In genomic region chr20:31260326-31260932, GRCh38 we compare ENCODE assay signal across 8 cellular contexts. TPM values are rescaled to one million over a fixed set of nuclear protein-coding genes. Genes with fewer than 3 reads are reported as not detected.
DNase-seq lines count a peak whose midpoint lies in the region; ATAC-seq and TF ChIP-seq lines count a peak whose summit lies in the region.

No MANE protein-coding gene starts in this region.

- DNase-seq in DND-41 (peak; percentile 47), HT-29 (ENCODE audit: low spot score) (peak; percentile 86), PC-9 (peak in 1 of 2 experiments; percentile 9), glomerular visceral epithelial cell (ENCODE audit: extremely low spot score) (peak; percentile 7)
- DNase-seq in activated effector memory CD4-positive, alpha-beta T cell treated with anti-CD3 and anti-CD28 coated beads, Interleukin-2, amount 50 U/mL, for 16 hours: no peak
- DNase-seq in activated CD4-positive, alpha-beta T cell treated with anti-CD3 and anti-CD28 coated beads, Interleukin-2, amount 50 U/mL, for 48 hours: no peak

- no peaks in the 10 kb centered on the region for H4K20me1 ChIP-seq in DND-41 (ENCODE audit: insufficient read depth, low read length)
- no peaks in the 10 kb centered on the region for H4K20me1 ChIP-seq in PC-9 (ENCODE audit: insufficient read depth)

- H3K4me3 ChIP-seq in DND-41 (ENCODE audit: low read depth in 1 of 2, low read length in 2 of 2) (no peak overlapping the region), PC-9 (no peak overlapping the region)

- H3K27me3 ChIP-seq in DND-41 (ENCODE audit: insufficient read depth, low read length, poor library complexity) (no peaks in the 10 kb centered on the region), PC-9 (ENCODE audit: insufficient read depth, low read depth) (no peaks in the 10 kb centered on the region)

- H3K4me1 ChIP-seq in DND-41 (ENCODE audit: insufficient read depth, low read length) (no peaks in the 10 kb centered on the region), PC-9 (replicated peaks; ENCODE audit: insufficient read depth) (no peaks in the 10 kb centered on the region)

- H2AFZ ChIP-seq in DND-41 (ENCODE audit: low read depth, low read length): no peak overlapping the region
- H2AFZ ChIP-seq in PC-9: no peak overlapping the region

- no peaks in the 10 kb centered on the region for H3K79me2 ChIP-seq in DND-41 (ENCODE audit: insufficient read depth, low read length)
- no peaks in the 10 kb centered on the region for H3K79me2 ChIP-seq in PC-9 (ENCODE audit: low read depth)

- POLR2A ChIA-PET in PC-9 (lab: Charles Lee; ENCODE audit: unreplicated experiment): no interaction called here

- peak; percentile 90 for TF ChIP-seq CTCF in DND-41 (IDR thresholded peaks at IDR 0.05; ENCODE audit: borderline replicate concordance, extremely low read depth, low read length, poor library complexity, severe bottlenecking)
- TF ChIP-seq CTCF in PC-9 (conservative IDR thresholded peaks at IDR 0.05): peak; percentile 73

- no TSS peak for BruUV-seq in PC-9 (replicated peaks; lab: Mats Ljungman, UMichigan)

- H3K4me2 ChIP-seq in DND-41 (ENCODE audit: insufficient read depth, low read length): no peak overlapping the region
- no peak overlapping the region for H3K4me2 ChIP-seq in PC-9

- no peak overlapping the region for H3K27ac ChIP-seq in DND-41 (ENCODE audit: low read length)
- no peak overlapping the region for H3K27ac ChIP-seq in PC-9

- CTCF ChIA-PET in PC-9 (lab: Charles Lee): no interaction called here

- no peaks in the 10 kb centered on the region for H3K9me2 ChIP-seq in PC-9 (ENCODE audit: insufficient read depth)

- H3K9ac ChIP-seq in DND-41 (ENCODE audit: low read depth, low read length): no peak overlapping the region

- ATAC-seq in DND-41 (ENCODE audit: insufficient read depth, low read depth): peak; percentile 76
- ATAC-seq in GM18511 (IDR thresholded peaks at IDR 0.05; ENCODE audit: unreplicated experiment): no peak
- no peak for ATAC-seq in GM18873 (IDR thresholded peaks at IDR 0.05; ENCODE audit: low FRiP score, unreplicated experiment)

- intact Hi-C loops in PC-9 (cut with micrococcal nuclease; ENCODE audit: unreplicated experiment): loop anchor here (5.0 kb wide), 2 partner anchors 1728 to 1818 kb away; no protein-coding TSS in a partner anchor

- H3F3A ChIP-seq in PC-9 (ENCODE audit: insufficient read depth, low read depth): no peaks in the 10 kb centered on the region

- H3K36me3 ChIP-seq in DND-41 (ENCODE audit: insufficient read depth, low read length) (no peaks in the 10 kb centered on the region), PC-9 (ENCODE audit: low read depth) (no peaks in the 10 kb centered on the region)

- H3K9me3 ChIP-seq in DND-41 (ENCODE audit: insufficient read depth, low read length, severe bottlenecking) (no peaks in the 10 kb centered on the region), PC-9 (ENCODE audit: insufficient read depth, low read depth) (no peaks in the 10 kb centered on the region)

RNA-seq across cellular contexts. Expression of gene DEFB115, which starts 3.0 kb away (rescaled TPM):
- total RNA-seq in HT-29 (2014; rRNA removed; shearing (Covaris generic)): not detected in 2 replicates
- total RNA-seq in PC-9 (2021): not detected in 2 replicates

RNA-seq across cellular contexts. Expression of gene DEFB116, which starts 48.0 kb away (rescaled TPM):
- not detected in 2 replicates for total RNA-seq in HT-29 (2014; rRNA removed; shearing (Covaris generic))
- not detected in 2 replicates for total RNA-seq in PC-9 (2021)

Comparison
In these comparisons a context has a peak if more than half of its experiments do, and no peak if none do; other contexts are left out.
1. DNase-seq: peak in DND-41 (single experiment), HT-29 (single experiment) and glomerular visceral epithelial cell (single experiment); none in activated effector memory CD4-positive, alpha-beta T cell treated with anti-CD3 and anti-CD28 coated beads, Interleukin-2, amount 50 U/mL, for 16 hours (single experiment) and activated CD4-positive, alpha-beta T cell treated with anti-CD3 and anti-CD28 coated beads, Interleukin-2, amount 50 U/mL, for 48 hours (0 of 2).